Comparison of ENCODE assay signal across 7 cellular contexts in genomic region chr2:112055833-112056625, GRCh38. TPM values are rescaled to one million over a fixed set of nuclear protein-coding genes. Genes with fewer than 3 reads are reported as not detected.
A peak's percentile ranks its signal among the peaks of the same experiment; 100 is the strongest.
DNase-seq lines count a peak whose midpoint lies in the region; ATAC-seq lines count a peak whose summit lies in the region.

No MANE protein-coding gene starts in this region.

- H3K9me3 Mint-ChIP-seq in activated naive CD8-positive, alpha-beta T cell treated with anti-CD3 and anti-CD28 coated beads, Interleukin-2, amount 10 ng/mL, durations not matched to agents 7 days and 5 days = no peaks in the 10 kb centered on the region

- H3K9ac ChIP-seq in HUES48 (ENCODE audit: low read depth, low read length) = peak overlapping the region; percentile 88

- intact Hi-C loops in Right ventricle myocardium inferior (cut with DNase I) = loop anchor here (1.0 to 5.0 kb wide), 2 partner anchors 196 to 219 kb away; partner anchors contain the start of gene ZC3H6

- no peak for ATAC-seq in activated naive CD8-positive, alpha-beta T cell treated with anti-CD3 and anti-CD28 coated beads, Interleukin-2, amount 10 ng/mL, durations not matched to agents 7 days and 5 days (ENCODE audit: low read depth)
- peak; percentile 17 for ATAC-seq in Right ventricle myocardium inferior

- peak overlapping the region; percentile 97 for H3K4me3 Mint-ChIP-seq in activated naive CD8-positive, alpha-beta T cell treated with anti-CD3 and anti-CD28 coated beads, Interleukin-2, amount 10 ng/mL, durations not matched to agents 7 days and 5 days

- H3K27me3 Mint-ChIP-seq in activated naive CD8-positive, alpha-beta T cell treated with anti-CD3 and anti-CD28 coated beads, Interleukin-2, amount 10 ng/mL, durations not matched to agents 7 days and 5 days = peaks cover 3% of the 10 kb centered on the region

- H3K27ac Mint-ChIP-seq in activated naive CD8-positive, alpha-beta T cell treated with anti-CD3 and anti-CD28 coated beads, Interleukin-2, amount 10 ng/mL, durations not matched to agents 7 days and 5 days = peak overlapping the region; percentile 94

- DNase-seq in GM04504 (ENCODE audit: low read depth) = peak; percentile 89
- peak; percentile 98 for DNase-seq in RPMI7951 (ENCODE audit: low read depth)
- DNase-seq in activated naive CD8-positive, alpha-beta T cell treated with anti-CD3 and anti-CD28 coated beads, Interleukin-2, amount 10 ng/mL, durations not matched to agents 7 days and 5 days = no peak
- DNase-seq in Right ventricle myocardium inferior (ENCODE audit: missing footprints) = peak; percentile 89
- DNase-seq in nucleus accumbens (lab: John Stamatoyannopoulos, UW) = peak in 41 of 56 donors; percentile 13 to 74 (median 44)
- no peak for DNase-seq in NCI-H187 (lab: John Stamatoyannopoulos, UW)

- H3K9me3 ChIP-seq in HUES48 (ENCODE audit: control insufficient read depth, insufficient read depth, low read length) = no peaks in the 10 kb centered on the region

- H3K36me3 ChIP-seq in HUES48 (ENCODE audit: control insufficient read depth, insufficient read depth, low read length) = peaks cover 3% of the 10 kb centered on the region; the same call in 1 of the 2 replicates

- peaks cover 15% of the 10 kb centered on the region for H3K4me1 ChIP-seq in HUES48 (ENCODE audit: control insufficient read depth, insufficient read depth, low read length)

- peak overlapping the region; percentile 75 for H3K4me3 ChIP-seq in HUES48 (ENCODE audit: low read depth, low read length)

- POLR2A ChIA-PET in activated naive CD8-positive, alpha-beta T cell treated with anti-CD3 and anti-CD28 coated beads, Interleukin-2, amount 10 ng/mL, durations not matched to agents 7 days and 5 days (lab: Charles Lee) = interaction anchor here (1.4 to 1.7 kb wide), 3 partner anchors 39 to 199 kb away, joined by 5 to 15 read pairs (median 5); partner anchors contain the start of genes ANAPC1 and ZC3H8

- H3K4me1 Mint-ChIP-seq in activated naive CD8-positive, alpha-beta T cell treated with anti-CD3 and anti-CD28 coated beads, Interleukin-2, amount 10 ng/mL, durations not matched to agents 7 days and 5 days = peaks cover 28% of the 10 kb centered on the region

- H3K27me3 ChIP-seq in HUES48 (ENCODE audit: control insufficient read depth, insufficient read depth, low read length) = no peaks in the 10 kb centered on the region

- peaks cover 18% of the 10 kb centered on the region for H3K36me3 Mint-ChIP-seq in activated naive CD8-positive, alpha-beta T cell treated with anti-CD3 and anti-CD28 coated beads, Interleukin-2, amount 10 ng/mL, durations not matched to agents 7 days and 5 days

- H3K27ac ChIP-seq in HUES48 (ENCODE audit: low read depth, low read length) = peak overlapping the region; percentile 80

RNA-seq across cellular contexts. Expression of gene TMEM87B, which starts 1.0 kb away (rescaled TPM):
- total RNA-seq in RPMI7951 (2014; rRNA removed; shearing (Covaris generic)) = 44.3 and 53.6 TPM in 2 replicates
- total RNA-seq in activated naive CD8-positive, alpha-beta T cell treated with anti-CD3 and anti-CD28 coated beads, Interleukin-2, amount 10 ng/mL, durations not matched to agents 7 days and 5 days = 10 to 100 TPM; 20.1 to 24.2 TPM
- 6.5 TPM for total RNA-seq in Right ventricle myocardium inferior

Comparison
In these comparisons a context has a peak if more than half of its experiments do, and no peak if none do; other contexts are left out.
1. DNase-seq: peak in GM04504 (single experiment), RPMI7951 (single experiment), Right ventricle myocardium inferior (single experiment) and nucleus accumbens (41 of 56); none in activated naive CD8-positive, alpha-beta T cell treated with anti-CD3 and anti-CD28 coated beads, Interleukin-2, amount 10 ng/mL, durations not matched to agents 7 days and 5 days (single experiment) and NCI-H187 (0 of 2).